In the genomic region with DNA sequence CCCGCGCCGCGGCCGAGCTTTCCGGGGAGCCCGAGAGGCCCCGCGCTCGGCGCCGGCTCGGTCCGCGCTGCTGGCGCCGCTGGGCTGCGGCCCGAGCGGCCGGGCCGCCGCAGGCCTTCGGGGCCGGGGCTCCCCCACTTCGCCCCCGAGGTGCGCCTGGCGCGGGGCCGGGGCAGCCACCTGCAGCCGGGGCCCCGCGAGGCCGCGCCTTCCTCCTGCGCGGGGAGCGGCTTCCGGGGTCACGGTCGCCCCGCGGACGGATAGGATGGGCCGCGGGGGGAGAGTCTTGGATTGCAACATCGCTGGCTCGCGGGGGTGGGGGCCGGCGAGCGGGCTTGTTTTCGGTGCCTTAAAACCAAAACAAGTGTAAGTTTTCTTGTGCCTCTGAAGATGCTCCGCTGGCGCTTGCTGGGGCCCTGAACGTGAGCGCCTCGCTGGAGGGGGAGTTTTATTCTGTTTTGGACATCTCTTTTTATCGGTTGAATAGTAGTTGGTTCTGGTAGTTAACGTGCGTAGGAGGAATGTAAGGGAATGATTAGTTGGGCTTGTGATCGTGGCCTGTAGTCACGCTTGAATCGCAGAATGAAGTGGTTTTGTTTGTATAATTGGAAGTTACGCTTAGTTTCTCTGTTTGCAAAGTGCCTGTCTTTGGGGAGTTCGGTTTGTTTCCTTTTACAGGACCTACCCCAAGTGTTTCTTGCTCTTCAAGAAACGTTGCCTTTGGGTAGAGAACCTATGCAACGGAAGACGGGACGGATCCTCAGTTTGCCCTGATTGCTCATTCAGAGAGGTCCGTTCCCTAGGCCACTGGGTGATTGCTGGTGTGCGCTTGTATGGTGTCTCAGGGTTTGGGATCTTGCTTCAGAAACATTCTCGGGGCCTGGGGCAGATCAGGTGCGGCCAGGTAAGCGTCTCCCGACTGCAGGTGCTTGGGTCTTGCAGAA, we compare ENCODE assay signal across 8 cellular contexts. TPM values are rescaled to one million over a fixed set of nuclear protein-coding genes. Genes with fewer than 3 reads are reported as not detected.
DNase-seq lines count a peak whose midpoint lies in the region; ATAC-seq and TF ChIP-seq lines count a peak whose summit lies in the region.

No MANE protein-coding gene starts in this region.

- H3K9ac ChIP-seq in iPS-15b (ENCODE audit: low read depth, low read length): peak overlapping the region; percentile 87

- intact Hi-C loops in adrenal gland (cut with DNase I): loop anchor here (5.0 to 10.0 kb wide), 3 partner anchors 42 to 105 kb away; a partner anchor contains a TSS
- intact Hi-C loops in spleen (cut with DNase I; ENCODE audit: low total_unique reads): no loop called here

- TF ChIP-seq POLR2A in adrenal gland (IDR thresholded peaks at IDR 0.05): peak in 1 of 2 donors; percentile 30
- TF ChIP-seq POLR2A in spleen (IDR thresholded peaks at IDR 0.05): no peak

- peak overlapping the region; percentile 64 to 100 (median 93) for H3K27ac ChIP-seq in adrenal gland
- H3K27ac ChIP-seq in spleen: peak overlapping the region; percentile 65 to 99 (median 97)

- ATAC-seq in GM18498 (IDR thresholded peaks at IDR 0.05; ENCODE audit: unreplicated experiment) (peak; percentile 15), HG02973 (IDR thresholded peaks at IDR 0.05; ENCODE audit: unreplicated experiment) (peak; percentile 11), SK-N-SH treated with all-trans-retinoic acid at 6 μM for 48 hours (no peak)

- no peak for TF ChIP-seq CTCF in adrenal gland (IDR thresholded peaks at IDR 0.05)
- no peak for TF ChIP-seq CTCF in spleen (IDR thresholded peaks at IDR 0.05 in 8 of 11, conservative IDR thresholded peaks at IDR 0.05 in 3 of 11)

- 0 to 1% (median 0%) methylated on average over 24 to 65 of the region's 77 CpGs for WGBS in adrenal gland, 4 donors
- 1% methylated on average over 42 to 77 of the region's 77 CpGs for WGBS in spleen, 5 donors

- DNase-seq in adrenal gland: peak; percentile 68 to 80 (median 75)
- DNase-seq in spleen: peak; percentile 93
- no peak for DNase-seq in GF-D8 (lab: John Stamatoyannopoulos, UW)
- DNase-seq in SW480 (ENCODE audit: low spot score): no peak

- H3K36me3 ChIP-seq in adrenal gland (replicated peaks in 1 of 2) (peaks cover 0 to 23% of the 10 kb centered on the region in 2 donors), iPS-15b (ENCODE audit: control insufficient read depth, insufficient read depth, low read length) (peaks cover 28% of the 10 kb centered on the region), spleen (peaks cover 3 to 38% (median 26%) of the 10 kb centered on the region in 6 donors)

- H3K4me1 ChIP-seq in adrenal gland (replicated peaks in 1 of 2): peaks cover 28 to 32% of the 10 kb centered on the region in 2 donors
- H3K4me1 ChIP-seq in iPS-15b (ENCODE audit: control insufficient read depth, insufficient read depth, low read length): no peaks in the 10 kb centered on the region
- H3K4me1 ChIP-seq in spleen: peaks cover 24 to 74% (median 60%) of the 10 kb centered on the region in 6 donors

- H3K9me3 ChIP-seq in adrenal gland (replicated peaks in 1 of 3): no peaks in the 10 kb centered on the region
- no peaks in the 10 kb centered on the region for H3K9me3 ChIP-seq in iPS-15b (ENCODE audit: control insufficient read depth, insufficient read depth, low read length)
- H3K9me3 ChIP-seq in spleen: no peaks in the 10 kb centered on the region

- peak overlapping the region in 3 of 4 donors; percentile 43 to 92 (median 67) for H3K4me3 ChIP-seq in adrenal gland
- peak overlapping the region; percentile 90 for H3K4me3 ChIP-seq in iPS-15b (ENCODE audit: low read depth, low read length)
- peak overlapping the region; percentile 81 to 96 (median 86) for H3K4me3 ChIP-seq in spleen

- no peaks in the 10 kb centered on the region for H3K27me3 ChIP-seq in adrenal gland
- no peaks in the 10 kb centered on the region for H3K27me3 ChIP-seq in iPS-15b (ENCODE audit: control insufficient read depth, insufficient read depth, low read length)
- no peaks in the 10 kb centered on the region for H3K27me3 ChIP-seq in spleen (replicated peaks in 1 of 7)

TF ChIP-seq in SK-N-SH treated with all-trans-retinoic acid at 6 μM for 48 hours, 23 proteins besides CTCF, POLR2A, EP300 and RAD21:
- TF ChIP-seq, protein P1, sequence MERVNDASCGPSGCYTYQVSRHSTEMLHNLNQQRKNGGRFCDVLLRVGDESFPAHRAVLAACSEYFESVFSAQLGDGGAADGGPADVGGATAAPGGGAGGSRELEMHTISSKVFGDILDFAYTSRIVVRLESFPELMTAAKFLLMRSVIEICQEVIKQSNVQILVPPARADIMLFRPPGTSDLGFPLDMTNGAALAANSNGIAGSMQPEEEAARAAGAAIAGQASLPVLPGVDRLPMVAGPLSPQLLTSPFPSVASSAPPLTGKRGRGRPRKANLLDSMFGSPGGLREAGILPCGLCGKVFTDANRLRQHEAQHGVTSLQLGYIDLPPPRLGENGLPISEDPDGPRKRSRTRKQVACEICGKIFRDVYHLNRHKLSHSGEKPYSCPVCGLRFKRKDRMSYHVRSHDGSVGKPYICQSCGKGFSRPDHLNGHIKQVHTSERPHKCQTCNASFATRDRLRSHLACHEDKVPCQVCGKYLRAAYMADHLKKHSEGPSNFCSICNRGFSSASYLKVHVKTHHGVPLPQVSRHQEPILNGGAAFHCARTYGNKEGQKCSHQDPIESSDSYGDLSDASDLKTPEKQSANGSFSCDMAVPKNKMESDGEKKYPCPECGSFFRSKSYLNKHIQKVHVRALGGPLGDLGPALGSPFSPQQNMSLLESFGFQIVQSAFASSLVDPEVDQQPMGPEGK (CRISPR knock-in tag; IDR thresholded peaks at IDR 0.05; ENCODE audit: borderline replicate concordance): peak; percentile 59; the same call in 1 of the 2 replicates
- no peak for TF ChIP-seq CSDC2 (CRISPR knock-in tag; IDR thresholded peaks at IDR 0.05)

RNA-seq across cellular contexts. Expression of a gene that starts 0.7 kb away (rescaled TPM):
- total RNA-seq in adrenal gland (100 to 1,000 TPM in 4 of 8 donors, 10 to 100 TPM in 4; 54.6 to 142 (median 105) TPM), spleen (100 to 1,000 TPM; 101 to 142 (median 129) TPM)
- polyA plus RNA-seq in adrenal gland (100 to 1,000 TPM in 1 of 3 donors, 10 to 100 TPM in 2; 61.9 to 203 (median 70.1) TPM), spleen (10 to 100 TPM; 78.1 to 94.9 (median 83.7) TPM)

RNA-seq across cellular contexts. Expression of a gene that starts 23.3 kb away (rescaled TPM):
- total RNA-seq in adrenal gland (10 to 100 TPM in 4 of 8 donors, 1 to 10 TPM in 3, under 1 TPM in 1; 0.79 to 25.4 (median 14.9) TPM), spleen (10 to 100 TPM in 2 of 7 donors, 1 to 10 TPM in 5; 5.0 to 15.7 (median 6.7) TPM)
- polyA plus RNA-seq in adrenal gland (100 to 1,000 TPM in 1 of 3 donors, 10 to 100 TPM in 2; 11.9 to 129 (median 20.7) TPM), spleen (1 to 10 TPM; 2.7 to 7.3 (median 3.0) TPM)

RNA-seq across cellular contexts. Expression of a gene that starts 41.5 kb away (rescaled TPM):
- total RNA-seq in adrenal gland: 100 to 1,000 TPM in 3 of 8 donors, 10 to 100 TPM in 5; 49.8 to 258 (median 76.1) TPM
- 10 to 100 TPM; 13.7 to 42.8 (median 39.2) TPM for polyA plus RNA-seq in adrenal gland
- total RNA-seq in spleen: 10 to 100 TPM; 31.1 to 73.1 (median 41.5) TPM
- polyA plus RNA-seq in spleen: 10 to 100 TPM; 38.0 to 65.9 (median 55.2) TPM

RNA-seq across cellular contexts. Expression of a gene that starts 41.6 kb away (rescaled TPM):
- total RNA-seq in adrenal gland: 100 to 1,000 TPM; 213 to 332 (median 284) TPM
- 100 to 1,000 TPM in 2 of 3 donors, 10 to 100 TPM in 1; 95.9 to 659 (median 362) TPM for polyA plus RNA-seq in adrenal gland
- total RNA-seq in spleen: 10 to 100 TPM; 60.4 to 80.6 (median 73.4) TPM
- 10 to 100 TPM; 55.6 to 62.8 (median 56.7) TPM for polyA plus RNA-seq in spleen

RNA-seq across cellular contexts. Expression of a gene that starts 54.3 kb away (rescaled TPM):
- total RNA-seq in adrenal gland: not detected
- polyA plus RNA-seq in adrenal gland: under 1 TPM in 1 of 3 donors, not detected in 2; 0.24 TPM
- under 1 TPM in 1 of 7 donors, not detected in 6; 0.76 TPM for total RNA-seq in spleen
- under 1 TPM in 1 of 3 donors, not detected in 2; 0.11 TPM for polyA plus RNA-seq in spleen

Comparison
In these comparisons a context has a peak if more than half of its experiments do, and no peak if none do; other contexts are left out.
1. DNase-seq: peak in adrenal gland (7 of 7) and spleen (single experiment); none in GF-D8 (single experiment) and SW480 (single experiment).
2. Peak in every context shown above with its lines, with median percentiles within 50 percentile points of each other: H3K4me3 ChIP-seq.